13 cellular contexts compared by ENCODE assay signal in genomic region chr4:41143721-41144379, GRCh38.
DNase-seq lines count a peak whose midpoint lies in the region; FAIRE-seq and TF ChIP-seq lines count a peak whose summit lies in the region.
"Had no signal": no experiment of that assay in that cellular context is flagged by ENCODE, and none has a peak within 500 bp of the region (broad histone marks: within the 10 kb centered on the region; RNA-seq: fewer than 3 reads in every experiment).

No MANE protein-coding gene starts in this region.

- peaks cover 30% of the 10 kb centered on the region for H3F3A ChIP-seq in neural progenitor cell (ENCODE audit: low read depth)

- no peaks in the 10 kb centered on the region for H3K27me3 Mint-ChIP-seq in chondrocyte (ENCODE audit: low read depth)
- H3K27me3 Mint-ChIP-seq in Calu3 (ENCODE audit: unreplicated experiment) = no peaks in the 10 kb centered on the region
- no peaks in the 10 kb centered on the region for H3K27me3 Mint-ChIP-seq in neural progenitor cell (ENCODE audit: insufficient read depth, low read depth)
- H3K27me3 Mint-ChIP-seq: natural killer cell treated with Interleukin-12 subunit alpha and Interleukin-12 subunit beta and Interleukin-15 and Interleukin-18, amount 100 ng/mL, for 72 hours had no signal

- no peak overlapping the region for H2AFZ ChIP-seq in neural progenitor cell (replicated peaks)

- DNase-seq in chondrocyte (ENCODE audit: low spot score) = no peak
- DNase-seq in kidney = no peak
- DNase-seq in spleen = no peak
- no peak for DNase-seq in Calu3
- DNase-seq in neural progenitor cell (ENCODE audit: low spot score) = no peak
- no peak for DNase-seq in testis
- no peak for DNase-seq in NK-92 (lab: John Stamatoyannopoulos, UW; ENCODE audit: unreplicated experiment)
- DNase-seq: activated T-cell treated with anti-CD3 and anti-CD28 coated beads, Interleukin-2, amount 50 U/mL, for 48 hours; NCI-H2227 treated with DMSO at 0.1 percent for 48 hours had no signal

- H3K4me1 ChIP-seq in HUES6 (ENCODE audit: control insufficient read depth, insufficient read depth, low read length) (peaks cover 32% of the 10 kb centered on the region), kidney (ENCODE audit: control insufficient read depth in 1 of 2, insufficient read depth in 1 of 2, low read depth in 1 of 2, low read length in 2 of 2) (peaks cover 32 to 36% of the 10 kb centered on the region in 2 donors), spleen (peaks cover 0 to 24% (median 4%) of the 10 kb centered on the region in 6 donors), neural progenitor cell (peaks cover 46% of the 10 kb centered on the region), testis (peaks cover 22% of the 10 kb centered on the region)

- H3K4me1 Mint-ChIP-seq in chondrocyte (ENCODE audit: low read depth) = peaks cover 87% of the 10 kb centered on the region
- no peaks in the 10 kb centered on the region for H3K4me1 Mint-ChIP-seq in Calu3 (ENCODE audit: low read depth, unreplicated experiment)
- peaks cover 16% of the 10 kb centered on the region for H3K4me1 Mint-ChIP-seq in neural progenitor cell

- no peaks in the 10 kb centered on the region; the same call in 1 of the 2 replicates for H3K36me3 ChIP-seq in HUES6 (ENCODE audit: control insufficient read depth, insufficient read depth, low read length)
- no peaks in the 10 kb centered on the region for H3K36me3 ChIP-seq in kidney (ENCODE audit: control insufficient read depth in 1 of 2, insufficient read depth in 2 of 2, low read length in 2 of 2)
- no peaks in the 10 kb centered on the region for H3K36me3 ChIP-seq in spleen
- H3K36me3 ChIP-seq in neural progenitor cell = no peaks in the 10 kb centered on the region
- H3K36me3 ChIP-seq in testis (ENCODE audit: low read depth, missing control alignments) = no peaks in the 10 kb centered on the region

- FAIRE-seq in kidney (lab: Jason Lieb, UNC) = no peak
- FAIRE-seq: frontal cortex, HTR-8/SVneo had no signal

- H3K36me3 Mint-ChIP-seq in chondrocyte (ENCODE audit: low read depth) (peaks cover 10% of the 10 kb centered on the region), Calu3 (ENCODE audit: insufficient read depth, unreplicated experiment) (no peaks in the 10 kb centered on the region), neural progenitor cell (no peaks in the 10 kb centered on the region)
- H3K36me3 Mint-ChIP-seq: natural killer cell treated with Interleukin-12 subunit alpha and Interleukin-12 subunit beta and Interleukin-15 and Interleukin-18, amount 100 ng/mL, for 72 hours had no signal

- no peaks in the 10 kb centered on the region for H3K9me3 Mint-ChIP-seq in chondrocyte (ENCODE audit: low read depth)
- no peaks in the 10 kb centered on the region for H3K9me3 Mint-ChIP-seq in Calu3 (ENCODE audit: low read depth, unreplicated experiment)
- no peaks in the 10 kb centered on the region for H3K9me3 Mint-ChIP-seq in neural progenitor cell
- H3K9me3 Mint-ChIP-seq: natural killer cell treated with Interleukin-12 subunit alpha and Interleukin-12 subunit beta and Interleukin-15 and Interleukin-18, amount 100 ng/mL, for 72 hours had no signal

- H4K20me1 ChIP-seq in neural progenitor cell (ENCODE audit: low read depth) = no peaks in the 10 kb centered on the region

- H3K27me3 ChIP-seq in HUES6 (ENCODE audit: control insufficient read depth, insufficient read depth, low read length) (no peaks in the 10 kb centered on the region), spleen (replicated peaks in 1 of 7) (no peaks in the 10 kb centered on the region), neural progenitor cell (no peaks in the 10 kb centered on the region), testis (no peaks in the 10 kb centered on the region)

- H3K27ac ChIP-seq in HUES6 (ENCODE audit: low read depth, low read length) (peak overlapping the region; percentile 52; the same call in 1 of the 2 replicates), kidney (ENCODE audit: low read depth in 2 of 2, low read length in 2 of 2) (peak overlapping the region; percentile 78 to 82), spleen (peak overlapping the region in 7 of 8 donors; percentile 30 to 73 (median 59)), neural progenitor cell (no peak overlapping the region), testis (peak overlapping the region in 1 of 2 donors; percentile 80)

- intact Hi-C loops in kidney (cut with DNase I) (no loop called here), spleen (cut with DNase I; ENCODE audit: low total_unique reads) (no loop called here), Calu3 (cut with micrococcal nuclease; ENCODE audit: unreplicated experiment) (no loop called here), testis (cut with DNase I; ENCODE audit: low total_unique reads) (no loop called here)

- H3K4me2 ChIP-seq in neural progenitor cell = no peak overlapping the region

- H3K4me3 Mint-ChIP-seq in chondrocyte (ENCODE audit: unreplicated experiment) (peak overlapping the region; percentile 18), Calu3 (ENCODE audit: low read depth, unreplicated experiment) (no peak overlapping the region), neural progenitor cell (no peak overlapping the region)
- H3K4me3 Mint-ChIP-seq: natural killer cell treated with Interleukin-12 subunit alpha and Interleukin-12 subunit beta and Interleukin-15 and Interleukin-18, amount 100 ng/mL, for 72 hours had no signal

- no TSS peak for BruUV-seq in Calu3 (replicated peaks; lab: Mats Ljungman, UMichigan)

- 58 to 76% (median 73%) methylated on average over 6 of the region's 6 CpGs for WGBS in spleen, 5 donors
- 52 to 53% methylated on average over 6 of the region's 6 CpGs for WGBS in testis, 2 donors

- H3K9me3 ChIP-seq in HUES6 (ENCODE audit: control insufficient read depth, insufficient read depth, low read depth, low read length) (no peaks in the 10 kb centered on the region), kidney (ENCODE audit: control insufficient read depth in 1 of 2, low read length in 2 of 2) (no peaks in the 10 kb centered on the region), spleen (no peaks in the 10 kb centered on the region), neural progenitor cell (ENCODE audit: low read depth) (no peaks in the 10 kb centered on the region), testis (no peaks in the 10 kb centered on the region)

- no peak for TF ChIP-seq POLR2A in spleen (IDR thresholded peaks at IDR 0.05)
- TF ChIP-seq POLR2A in testis (IDR thresholded peaks at IDR 0.05) = no peak

- CTCF ChIA-PET in Calu3 (lab: Charles Lee) = interaction anchor here (0.6 kb wide), 2 partner anchors 17 to 151 kb away, joined by 4 to 7 read pairs; no protein-coding TSS in a partner anchor

- no peak overlapping the region for H3K9ac ChIP-seq in HUES6 (ENCODE audit: low read length)
- no peak overlapping the region for H3K9ac ChIP-seq in kidney (ENCODE audit: low read length in 2 of 2)
- no peak overlapping the region for H3K9ac ChIP-seq in neural progenitor cell

- no peak overlapping the region for H3K4me3 ChIP-seq in HUES6 (ENCODE audit: low read depth, low read length)
- no peak overlapping the region for H3K4me3 ChIP-seq in kidney (ENCODE audit: low read length in 2 of 2)
- no peak overlapping the region for H3K4me3 ChIP-seq in spleen
- H3K4me3 ChIP-seq in neural progenitor cell = no peak overlapping the region
- no peak overlapping the region for H3K4me3 ChIP-seq in testis

- no peak for TF ChIP-seq CTCF in chondrocyte (IDR thresholded peaks at IDR 0.05)
- no peak for TF ChIP-seq CTCF in kidney (IDR thresholded peaks at IDR 0.05; ENCODE audit: borderline replicate concordance, extremely low read depth, insufficient read depth)
- no peak for TF ChIP-seq CTCF in spleen (IDR thresholded peaks at IDR 0.05 in 8 of 11, conservative IDR thresholded peaks at IDR 0.05 in 3 of 11)
- TF ChIP-seq CTCF in Calu3 (IDR thresholded peaks at IDR 0.05; ENCODE audit: unreplicated experiment) = no peak
- TF ChIP-seq CTCF in neural progenitor cell (IDR thresholded peaks at IDR 0.05) = no peak
- TF ChIP-seq CTCF in testis (IDR thresholded peaks at IDR 0.05) = no peak

- H3K79me2 ChIP-seq in neural progenitor cell (ENCODE audit: low read depth) = peaks cover 6% of the 10 kb centered on the region

- H3K27ac Mint-ChIP-seq in chondrocyte (ENCODE audit: unreplicated experiment) = peak overlapping the region; percentile 97
- no peak overlapping the region for H3K27ac Mint-ChIP-seq in Calu3 (ENCODE audit: unreplicated experiment)
- no peak overlapping the region for H3K27ac Mint-ChIP-seq in neural progenitor cell
- H3K27ac Mint-ChIP-seq: natural killer cell treated with Interleukin-12 subunit alpha and Interleukin-12 subunit beta and Interleukin-15 and Interleukin-18, amount 100 ng/mL, for 72 hours had no signal
